In genomic region chr11:107720305-107720775, GRCh38 we compare ENCODE assay signal across 2 cellular contexts.
TF ChIP-seq lines count a peak whose summit lies in the region.

No MANE protein-coding gene starts in this region.

TF ChIP-seq in SK-N-SH treated with all-trans-retinoic acid at 6 μM for 48 hours, 23 proteins besides CTCF, POLR2A, EP300 and RAD21:
- TF ChIP-seq CREB5 (CRISPR knock-in tag; IDR thresholded peaks at IDR 0.05; ENCODE audit: low read depth) (no peak), ARNTL (CRISPR knock-in tag; IDR thresholded peaks at IDR 0.05; ENCODE audit: borderline replicate concordance, low read depth) (no peak), ZFP3 (CRISPR knock-in tag; IDR thresholded peaks at IDR 0.05) (no peak), SNAI2 (CRISPR knock-in tag; IDR thresholded peaks at IDR 0.05) (no peak), TSHZ2 (CRISPR knock-in tag; IDR thresholded peaks at IDR 0.05) (no peak), TCF4 (CRISPR knock-in tag; IDR thresholded peaks at IDR 0.05; ENCODE audit: borderline replicate concordance) (no peak)
TF ChIP-seq in SK-N-SH treated with all-trans-retinoic acid at 6 μM for 48 hours: peak in this region for 0.

TF ChIP-seq in SK-N-SH, 30 proteins besides CTCF, POLR2A, EP300 and RAD21 (continued from another document):
- TF ChIP-seq REST (IDR thresholded peaks at IDR 0.05; ENCODE audit: low read depth, low read length) (no peak), JUND (IDR thresholded peaks at IDR 0.05) (no peak)
